11 cellular contexts compared by ENCODE assay signal in genomic region chr2:231222318-231223000, GRCh38. TPM values are rescaled to one million over a fixed set of nuclear protein-coding genes. Genes with fewer than 3 reads are reported as not detected.
DNase-seq lines count a peak whose midpoint lies in the region; ATAC-seq and TF ChIP-seq lines count a peak whose summit lies in the region.
"Had no signal": no experiment of that assay in that cellular context is flagged by ENCODE, and none has a peak within 500 bp of the region (broad histone marks: within the 10 kb centered on the region; RNA-seq: fewer than 3 reads in every experiment).

No MANE protein-coding gene starts in this region.

- H3K79me2 ChIP-seq in MM.1S (ENCODE audit: low read length), result no peaks in the 10 kb centered on the region

- H3F3A ChIP-seq in MM.1S (ENCODE audit: insufficient read depth, low read length), result peaks cover 11% of the 10 kb centered on the region

- H3K36me3 Mint-ChIP-seq in activated naive CD8-positive, alpha-beta T cell treated with anti-CD3 and anti-CD28 coated beads, Interleukin-2, amount 50 U/mL, for 24 hours (ENCODE audit: low read depth), result peaks cover 5% of the 10 kb centered on the region
- no peaks in the 10 kb centered on the region for H3K36me3 Mint-ChIP-seq in activated naive CD4-positive, alpha-beta T cell treated with anti-CD3 and anti-CD28 coated beads for 36 hours (ENCODE audit: low read depth)
- H3K36me3 Mint-ChIP-seq: activated naive CD4-positive, alpha-beta T cell treated with anti-CD3 and anti-CD28 coated beads, Interleukin-2, amount 50 U/mL, for 24 hours had no signal

- H3K27ac Mint-ChIP-seq in activated naive CD8-positive, alpha-beta T cell treated with anti-CD3 and anti-CD28 coated beads, Interleukin-2, amount 50 U/mL, for 24 hours, result no peak overlapping the region
- H3K27ac Mint-ChIP-seq in activated naive CD4-positive, alpha-beta T cell treated with anti-CD3 and anti-CD28 coated beads for 36 hours, result no peak overlapping the region
- H3K27ac Mint-ChIP-seq: activated naive CD4-positive, alpha-beta T cell treated with anti-CD3 and anti-CD28 coated beads, Interleukin-2, amount 50 U/mL, for 24 hours had no signal

- H3K9me3 Mint-ChIP-seq in activated naive CD8-positive, alpha-beta T cell treated with anti-CD3 and anti-CD28 coated beads, Interleukin-2, amount 50 U/mL, for 24 hours, result no peaks in the 10 kb centered on the region
- no peaks in the 10 kb centered on the region for H3K9me3 Mint-ChIP-seq in activated naive CD4-positive, alpha-beta T cell treated with anti-CD3 and anti-CD28 coated beads for 36 hours
- H3K9me3 Mint-ChIP-seq: activated naive CD4-positive, alpha-beta T cell treated with anti-CD3 and anti-CD28 coated beads, Interleukin-2, amount 50 U/mL, for 24 hours had no signal

- CTCF ChIA-PET in activated naive CD4-positive, alpha-beta T cell treated with anti-CD3 and anti-CD28 coated beads for 36 hours (lab: Charles Lee), result no interaction called here

- no peaks in the 10 kb centered on the region for H3K36me3 ChIP-seq in MM.1S (replicated peaks; ENCODE audit: insufficient read depth, low read length)
- no peaks in the 10 kb centered on the region for H3K36me3 ChIP-seq in left lung

- ATAC-seq in GM21526 (IDR thresholded peaks at IDR 0.05; ENCODE audit: low FRiP score, unreplicated experiment), result peak; percentile 65
- ATAC-seq in left lung, result peak; percentile 53
- ATAC-seq in activated naive CD8-positive, alpha-beta T cell treated with anti-CD3 and anti-CD28 coated beads, Interleukin-2, amount 50 U/mL, for 24 hours, result no peak

- DNase-seq in ELR (ENCODE audit: low read depth) (peak; percentile 37), MM.1S (peak; percentile 76), left lung (no peak), A172 (ENCODE audit: low spot score) (no peak)
- DNase-seq in stimulated activated CD4-positive, alpha-beta T cell treated with anti-CD3 and anti-CD28 coated beads, Interleukin-4, amount 100 ng/mL, for 1 hour, result no peak
- DNase-seq in activated naive CD8-positive, alpha-beta T cell treated with anti-CD3 and anti-CD28 coated beads, Interleukin-2, amount 50 U/mL, for 24 hours, result no peak
- DNase-seq in activated naive CD4-positive, alpha-beta T cell treated with anti-CD3 and anti-CD28 coated beads for 36 hours, result no peak
- DNase-seq: DND-41, NCI-H187 treated with DMSO at 0.1 percent for 48 hours had no signal

- H4K20me1 ChIP-seq in MM.1S (ENCODE audit: insufficient read depth, low read length), result no peaks in the 10 kb centered on the region

- H3K4me2 ChIP-seq in MM.1S (ENCODE audit: low read depth, low read length), result peak overlapping the region; percentile 53

- intact Hi-C loops in left lung (cut with DNase I), result no loop called here
- intact Hi-C loops in activated naive CD4-positive, alpha-beta T cell treated with anti-CD3 and anti-CD28 coated beads for 36 hours (cut with micrococcal nuclease), result loop anchor here (10.0 kb wide), 1 partner anchor 118 kb away; no protein-coding TSS in a partner anchor

- H3K4me1 ChIP-seq in MM.1S (ENCODE audit: low read length) (peaks cover 11% of the 10 kb centered on the region), left lung (no peaks in the 10 kb centered on the region)

- no peaks in the 10 kb centered on the region for H3K9me2 ChIP-seq in MM.1S (replicated peaks; ENCODE audit: insufficient read depth, low read length)

- TF ChIP-seq CTCF in MM.1S (IDR thresholded peaks at IDR 0.05; ENCODE audit: low read length) (no peak), left lung (IDR thresholded peaks at IDR 0.05) (no peak)

- no peaks in the 10 kb centered on the region for H3K27me3 Mint-ChIP-seq in activated naive CD8-positive, alpha-beta T cell treated with anti-CD3 and anti-CD28 coated beads, Interleukin-2, amount 50 U/mL, for 24 hours
- H3K27me3 Mint-ChIP-seq in activated naive CD4-positive, alpha-beta T cell treated with anti-CD3 and anti-CD28 coated beads for 36 hours (ENCODE audit: low read depth), result no peaks in the 10 kb centered on the region
- H3K27me3 Mint-ChIP-seq: activated naive CD4-positive, alpha-beta T cell treated with anti-CD3 and anti-CD28 coated beads, Interleukin-2, amount 50 U/mL, for 24 hours had no signal

- peak overlapping the region; percentile 88 for H3K27ac ChIP-seq in MM.1S (ENCODE audit: low read length)
- no peak overlapping the region for H3K27ac ChIP-seq in left lung

- H3K9ac ChIP-seq in MM.1S (ENCODE audit: low read length), result peak overlapping the region; percentile 55

- H2AFZ ChIP-seq in MM.1S (ENCODE audit: low read length), result peak overlapping the region; percentile 22; the same call in 1 of the 2 replicates

- peak overlapping the region; percentile 50 for H3K4me3 ChIP-seq in MM.1S (ENCODE audit: low read length)
- H3K4me3 ChIP-seq in left lung, result no peak overlapping the region

- H3K9me3 ChIP-seq in MM.1S (replicated peaks; ENCODE audit: insufficient read depth, low read length) (no peaks in the 10 kb centered on the region), left lung (no peaks in the 10 kb centered on the region)

- no peaks in the 10 kb centered on the region for H3K27me3 ChIP-seq in MM.1S (replicated peaks; ENCODE audit: insufficient read depth, low read length)
- no peaks in the 10 kb centered on the region for H3K27me3 ChIP-seq in left lung

- no peaks in the 10 kb centered on the region for H3K4me1 Mint-ChIP-seq in activated naive CD8-positive, alpha-beta T cell treated with anti-CD3 and anti-CD28 coated beads, Interleukin-2, amount 50 U/mL, for 24 hours
- no peaks in the 10 kb centered on the region for H3K4me1 Mint-ChIP-seq in activated naive CD4-positive, alpha-beta T cell treated with anti-CD3 and anti-CD28 coated beads for 36 hours (ENCODE audit: low read depth)
- H3K4me1 Mint-ChIP-seq: activated naive CD4-positive, alpha-beta T cell treated with anti-CD3 and anti-CD28 coated beads, Interleukin-2, amount 50 U/mL, for 24 hours had no signal

- H3K4me3 Mint-ChIP-seq in activated naive CD8-positive, alpha-beta T cell treated with anti-CD3 and anti-CD28 coated beads, Interleukin-2, amount 50 U/mL, for 24 hours, result no peak overlapping the region
- H3K4me3 Mint-ChIP-seq in activated naive CD4-positive, alpha-beta T cell treated with anti-CD3 and anti-CD28 coated beads for 36 hours, result no peak overlapping the region
- H3K4me3 Mint-ChIP-seq: activated naive CD4-positive, alpha-beta T cell treated with anti-CD3 and anti-CD28 coated beads, Interleukin-2, amount 50 U/mL, for 24 hours had no signal

RNA-seq across cellular contexts. Expression of gene ARMC9, which starts 24.0 kb away (rescaled TPM):
- 10 to 100 TPM; 35.8 to 40.6 TPM for total RNA-seq in left lung
- 56.5 and 69.8 TPM in 2 replicates for total RNA-seq in A172 (2014; rRNA removed; shearing (Covaris generic))
- total RNA-seq in activated naive CD4-positive, alpha-beta T cell treated with anti-CD3 and anti-CD28 coated beads for 36 hours, result 1 to 10 TPM; 1.0 to 1.4 TPM

Comparison
In these comparisons a context has a peak if more than half of its experiments do, and no peak if none do; other contexts are left out.
1. DNase-seq: peak in ELR (single experiment) and MM.1S (single experiment); none in left lung (0 of 2), A172 (single experiment), stimulated activated CD4-positive, alpha-beta T cell treated with anti-CD3 and anti-CD28 coated beads, Interleukin-4, amount 100 ng/mL, for 1 hour (single experiment), activated naive CD8-positive, alpha-beta T cell treated with anti-CD3 and anti-CD28 coated beads, Interleukin-2, amount 50 U/mL, for 24 hours (single experiment) and activated naive CD4-positive, alpha-beta T cell treated with anti-CD3 and anti-CD28 coated beads for 36 hours (single experiment).
2. RNA of gene ARMC9, which starts 24.0 kb away (total RNA-seq): 56.5 to 69.8 TPM in A172 and 35.8 to 40.6 TPM in left lung; 1.0 to 1.4 TPM in activated naive CD4-positive, alpha-beta T cell treated with anti-CD3 and anti-CD28 coated beads for 36 hours; every median in the first group is over 10 times any median in the second.